ENCODE assay signal across 8 cellular contexts in genomic region chr18:8982416-8983183, GRCh38.
A peak's percentile ranks its signal among the peaks of the same experiment; 100 is the strongest.
DNase-seq lines count a peak whose midpoint lies in the region; ATAC-seq and TF ChIP-seq lines count a peak whose summit lies in the region.

No MANE protein-coding gene starts in this region.

- no peaks in the 10 kb centered on the region for H3K27me3 Mint-ChIP-seq in activated CD4-positive, alpha-beta memory T cell treated with anti-CD3 and anti-CD28 coated beads for 36 hours
- H3K27me3 Mint-ChIP-seq in activated CD4-positive, alpha-beta memory T cell treated with anti-CD3 and anti-CD28 coated beads, Interleukin-2, amount 10 ng/mL, durations not matched to agents 7 days and 5 days, result peaks cover 6% of the 10 kb centered on the region
- peaks cover 8% of the 10 kb centered on the region for H3K27me3 Mint-ChIP-seq in activated CD8-positive, alpha-beta memory T cell treated with anti-CD3 and anti-CD28 coated beads, Interleukin-2, amount 10 ng/mL, durations not matched to agents 7 days and 5 days

- no peaks in the 10 kb centered on the region for H3K4me1 Mint-ChIP-seq in activated CD4-positive, alpha-beta memory T cell treated with anti-CD3 and anti-CD28 coated beads for 36 hours (ENCODE audit: low read depth)
- no peaks in the 10 kb centered on the region for H3K4me1 Mint-ChIP-seq in activated CD4-positive, alpha-beta memory T cell treated with anti-CD3 and anti-CD28 coated beads, Interleukin-2, amount 10 ng/mL, durations not matched to agents 7 days and 5 days
- peaks cover 6% of the 10 kb centered on the region for H3K4me1 Mint-ChIP-seq in activated CD8-positive, alpha-beta memory T cell treated with anti-CD3 and anti-CD28 coated beads, Interleukin-2, amount 10 ng/mL, durations not matched to agents 7 days and 5 days

- peak; percentile 30 for TF ChIP-seq CTCF in astrocyte of the cerebellum (IDR thresholded peaks at IDR 0.05; ENCODE audit: low read depth, low read length, missing control alignments)

- H3K4me3 Mint-ChIP-seq in activated CD4-positive, alpha-beta memory T cell treated with anti-CD3 and anti-CD28 coated beads for 36 hours, result no peak overlapping the region
- no peak overlapping the region for H3K4me3 Mint-ChIP-seq in activated CD4-positive, alpha-beta memory T cell treated with anti-CD3 and anti-CD28 coated beads, Interleukin-2, amount 10 ng/mL, durations not matched to agents 7 days and 5 days
- H3K4me3 Mint-ChIP-seq in activated CD8-positive, alpha-beta memory T cell treated with anti-CD3 and anti-CD28 coated beads, Interleukin-2, amount 10 ng/mL, durations not matched to agents 7 days and 5 days, result no peak overlapping the region

- H3K4me3 ChIP-seq in astrocyte of the cerebellum (ENCODE audit: low read depth, low read length), result no peak overlapping the region

- intact Hi-C loops in activated CD4-positive, alpha-beta memory T cell treated with anti-CD3 and anti-CD28 coated beads for 36 hours (cut with micrococcal nuclease), result no loop called here

- H3K27ac Mint-ChIP-seq in activated CD4-positive, alpha-beta memory T cell treated with anti-CD3 and anti-CD28 coated beads for 36 hours, result no peak overlapping the region
- H3K27ac Mint-ChIP-seq in activated CD4-positive, alpha-beta memory T cell treated with anti-CD3 and anti-CD28 coated beads, Interleukin-2, amount 10 ng/mL, durations not matched to agents 7 days and 5 days, result no peak overlapping the region
- H3K27ac Mint-ChIP-seq in activated CD8-positive, alpha-beta memory T cell treated with anti-CD3 and anti-CD28 coated beads, Interleukin-2, amount 10 ng/mL, durations not matched to agents 7 days and 5 days, result no peak overlapping the region

- no peak for ATAC-seq in activated CD8-positive, alpha-beta memory T cell treated with anti-CD3 and anti-CD28 coated beads, Interleukin-2, amount 10 ng/mL, durations not matched to agents 7 days and 5 days
- ATAC-seq in HG03520 (IDR thresholded peaks at IDR 0.05; ENCODE audit: unreplicated experiment), result no peak

- CTCF ChIA-PET in activated CD4-positive, alpha-beta memory T cell treated with anti-CD3 and anti-CD28 coated beads for 36 hours (lab: Charles Lee), result interaction anchor here (0.9 to 3.2 kb wide), 6 partner anchors 7 to 534 kb away, joined by 3 to 16 read pairs (median 5); no protein-coding TSS in a partner anchor
- CTCF ChIA-PET in activated CD4-positive, alpha-beta memory T cell treated with anti-CD3 and anti-CD28 coated beads, Interleukin-2, amount 10 ng/mL, durations not matched to agents 7 days and 5 days (lab: Charles Lee), result interaction anchor here (0.6 to 2.1 kb wide), 3 partner anchors 285 to 286 kb away, joined by 3 to 9 read pairs (median 6); no protein-coding TSS in a partner anchor
- CTCF ChIA-PET in activated CD8-positive, alpha-beta memory T cell treated with anti-CD3 and anti-CD28 coated beads, Interleukin-2, amount 10 ng/mL, durations not matched to agents 7 days and 5 days (lab: Charles Lee), result interaction anchor here (0.6 to 3.0 kb wide), 4 partner anchors 24 to 329 kb away, joined by 3 to 14 read pairs (median 4); no protein-coding TSS in a partner anchor

- in situ Hi-C loops in astrocyte of the cerebellum (cut with HindIII; ENCODE audit: low sequenced_read_pairs), result no loop called here

- H3K9me3 Mint-ChIP-seq in activated CD4-positive, alpha-beta memory T cell treated with anti-CD3 and anti-CD28 coated beads for 36 hours, result no peaks in the 10 kb centered on the region
- no peaks in the 10 kb centered on the region for H3K9me3 Mint-ChIP-seq in activated CD4-positive, alpha-beta memory T cell treated with anti-CD3 and anti-CD28 coated beads, Interleukin-2, amount 10 ng/mL, durations not matched to agents 7 days and 5 days
- no peaks in the 10 kb centered on the region for H3K9me3 Mint-ChIP-seq in activated CD8-positive, alpha-beta memory T cell treated with anti-CD3 and anti-CD28 coated beads, Interleukin-2, amount 10 ng/mL, durations not matched to agents 7 days and 5 days (ENCODE audit: low read depth)

- POLR2A ChIA-PET in activated CD4-positive, alpha-beta memory T cell treated with anti-CD3 and anti-CD28 coated beads for 36 hours (lab: Charles Lee), result no interaction called here
- POLR2A ChIA-PET in activated CD4-positive, alpha-beta memory T cell treated with anti-CD3 and anti-CD28 coated beads, Interleukin-2, amount 10 ng/mL, durations not matched to agents 7 days and 5 days (lab: Charles Lee), result no interaction called here

- no peaks in the 10 kb centered on the region for H3K36me3 Mint-ChIP-seq in activated CD4-positive, alpha-beta memory T cell treated with anti-CD3 and anti-CD28 coated beads for 36 hours
- H3K36me3 Mint-ChIP-seq in activated CD4-positive, alpha-beta memory T cell treated with anti-CD3 and anti-CD28 coated beads, Interleukin-2, amount 10 ng/mL, durations not matched to agents 7 days and 5 days (ENCODE audit: low read depth), result no peaks in the 10 kb centered on the region
- no peaks in the 10 kb centered on the region for H3K36me3 Mint-ChIP-seq in activated CD8-positive, alpha-beta memory T cell treated with anti-CD3 and anti-CD28 coated beads, Interleukin-2, amount 10 ng/mL, durations not matched to agents 7 days and 5 days

- DNase-seq in activated CD4-positive, alpha-beta memory T cell treated with anti-CD3 and anti-CD28 coated beads for 36 hours, result peak; percentile 24
- DNase-seq in activated CD4-positive, alpha-beta memory T cell treated with anti-CD3 and anti-CD28 coated beads, Interleukin-2, amount 10 ng/mL, durations not matched to agents 7 days and 5 days, result no peak
- DNase-seq in NCI-H2081 treated with DMSO at 0.1 percent for 48 hours (lab: John Stamatoyannopoulos, UW) (peak; percentile 13), astrocyte of the cerebellum (ENCODE audit: low read depth) (peak; percentile 48), kidney tubule cell (ENCODE audit: low spot score) (peak; percentile 88), OCI-M2 (lab: John Stamatoyannopoulos, UW; ENCODE audit: unreplicated experiment) (no peak)
- DNase-seq in activated CD8-positive, alpha-beta memory T cell treated with anti-CD3 and anti-CD28 coated beads, Interleukin-2, amount 10 ng/mL, durations not matched to agents 7 days and 5 days, result no peak

Comparison
In these comparisons a context has a peak if more than half of its experiments do, and no peak if none do; other contexts are left out.
1. DNase-seq: peak in activated CD4-positive, alpha-beta memory T cell treated with anti-CD3 and anti-CD28 coated beads for 36 hours (single experiment), NCI-H2081 treated with DMSO at 0.1 percent for 48 hours (single experiment), astrocyte of the cerebellum (single experiment) and kidney tubule cell (single experiment); none in activated CD4-positive, alpha-beta memory T cell treated with anti-CD3 and anti-CD28 coated beads, Interleukin-2, amount 10 ng/mL, durations not matched to agents 7 days and 5 days (single experiment), activated CD8-positive, alpha-beta memory T cell treated with anti-CD3 and anti-CD28 coated beads, Interleukin-2, amount 10 ng/mL, durations not matched to agents 7 days and 5 days (single experiment) and OCI-M2 (single experiment).